ENCODE assay signal across 1 cellular context in genomic region chr3:196739671-196740475, GRCh38.
A peak's percentile ranks its signal among the peaks of the same experiment; 100 is the strongest.
TF ChIP-seq lines count a peak whose summit lies in the region.

Gene PAK2 (plus strand): TSS chr3:196739857. CDS start chr3:196782647, 42,790 bp downstream.

TF ChIP-seq in HepG2, 621 proteins besides CTCF, POLR2A, EP300 and RAD21 (continued from another document and continues in another):
- TF ChIP-seq, protein P1, sequence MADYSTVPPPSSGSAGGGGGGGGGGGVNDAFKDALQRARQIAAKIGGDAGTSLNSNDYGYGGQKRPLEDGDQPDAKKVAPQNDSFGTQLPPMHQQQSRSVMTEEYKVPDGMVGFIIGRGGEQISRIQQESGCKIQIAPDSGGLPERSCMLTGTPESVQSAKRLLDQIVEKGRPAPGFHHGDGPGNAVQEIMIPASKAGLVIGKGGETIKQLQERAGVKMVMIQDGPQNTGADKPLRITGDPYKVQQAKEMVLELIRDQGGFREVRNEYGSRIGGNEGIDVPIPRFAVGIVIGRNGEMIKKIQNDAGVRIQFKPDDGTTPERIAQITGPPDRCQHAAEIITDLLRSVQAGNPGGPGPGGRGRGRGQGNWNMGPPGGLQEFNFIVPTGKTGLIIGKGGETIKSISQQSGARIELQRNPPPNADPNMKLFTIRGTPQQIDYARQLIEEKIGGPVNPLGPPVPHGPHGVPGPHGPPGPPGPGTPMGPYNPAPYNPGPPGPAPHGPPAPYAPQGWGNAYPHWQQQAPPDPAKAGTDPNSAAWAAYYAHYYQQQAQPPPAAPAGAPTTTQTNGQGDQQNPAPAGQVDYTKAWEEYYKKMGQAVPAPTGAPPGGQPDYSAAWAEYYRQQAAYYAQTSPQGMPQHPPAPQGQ (CRISPR knock-in tag; IDR thresholded peaks at IDR 0.05; ENCODE audit: borderline replicate concordance), result no peak
- TF ChIP-seq IKZF5 (CRISPR knock-in tag; IDR thresholded peaks at IDR 0.05) (no peak; the same call in 1 of the 2 replicates), RFXAP (CRISPR knock-in tag; IDR thresholded peaks at IDR 0.05; ENCODE audit: borderline replicate concordance) (peak; percentile 36; the same call in 1 of the 2 replicates), ZNF747 (CRISPR knock-in tag; IDR thresholded peaks at IDR 0.05; ENCODE audit: borderline replicate concordance) (no peak), ZNF343 (CRISPR knock-in tag; IDR thresholded peaks at IDR 0.05) (peak; percentile 78; the same call in 1 of the 2 replicates), ZMAT5 (CRISPR knock-in tag; IDR thresholded peaks at IDR 0.05; ENCODE audit: borderline replicate concordance, low read depth) (no peak), KAT7 (CRISPR knock-in tag; IDR thresholded peaks at IDR 0.05; ENCODE audit: borderline replicate concordance) (peak; percentile 51; the same call in 1 of the 2 replicates), ZNF615 (CRISPR knock-in tag; IDR thresholded peaks at IDR 0.05; ENCODE audit: borderline replicate concordance) (no peak), HMGXB3 (CRISPR knock-in tag; IDR thresholded peaks at IDR 0.05; ENCODE audit: borderline replicate concordance) (0 out of 2 replicates have a peak, but pooled peaks have one; percentile 15), JUND (CRISPR knock-in tag; IDR thresholded peaks at IDR 0.05) (no peak), MED13 (CRISPR knock-in tag; IDR thresholded peaks at IDR 0.05) (peak; percentile 56; the same call in 1 of the 2 replicates), ZNF235 (CRISPR knock-in tag; IDR thresholded peaks at IDR 0.05; ENCODE audit: borderline replicate concordance) (no peak), TARDBP (CRISPR knock-in tag; IDR thresholded peaks at IDR 0.05) (peak; percentile 40; the same call in 1 of the 2 replicates), MTA3 (CRISPR knock-in tag; IDR thresholded peaks at IDR 0.05) (no peak), NFYC (CRISPR knock-in tag; IDR thresholded peaks at IDR 0.05) (no peak), FOXK1 (CRISPR knock-in tag; IDR thresholded peaks at IDR 0.05; ENCODE audit: borderline replicate concordance, low read depth) (peak; percentile 64; the same call in 1 of the 2 replicates), RBM39 (IDR thresholded peaks at IDR 0.05; ENCODE audit: low read depth, low read length, poor library complexity, severe bottlenecking) (no peak), TP53 (CRISPR knock-in tag; conservative IDR thresholded peaks at IDR 0.05) (no peak), TFAP4 (IDR thresholded peaks at IDR 0.05; ENCODE audit: borderline replicate concordance, low read depth) (no peak), ZBTB21 (CRISPR knock-in tag; IDR thresholded peaks at IDR 0.05) (no peak), GATA4 (IDR thresholded peaks at IDR 0.05; ENCODE audit: borderline replicate concordance, low read depth) (0 out of 2 replicates have a peak, but pooled peaks have one; percentile 30), JARID2 (CRISPR knock-in tag; IDR thresholded peaks at IDR 0.05; ENCODE audit: insufficient replicate concordance) (no peak)
- TF ChIP-seq, protein P2, sequence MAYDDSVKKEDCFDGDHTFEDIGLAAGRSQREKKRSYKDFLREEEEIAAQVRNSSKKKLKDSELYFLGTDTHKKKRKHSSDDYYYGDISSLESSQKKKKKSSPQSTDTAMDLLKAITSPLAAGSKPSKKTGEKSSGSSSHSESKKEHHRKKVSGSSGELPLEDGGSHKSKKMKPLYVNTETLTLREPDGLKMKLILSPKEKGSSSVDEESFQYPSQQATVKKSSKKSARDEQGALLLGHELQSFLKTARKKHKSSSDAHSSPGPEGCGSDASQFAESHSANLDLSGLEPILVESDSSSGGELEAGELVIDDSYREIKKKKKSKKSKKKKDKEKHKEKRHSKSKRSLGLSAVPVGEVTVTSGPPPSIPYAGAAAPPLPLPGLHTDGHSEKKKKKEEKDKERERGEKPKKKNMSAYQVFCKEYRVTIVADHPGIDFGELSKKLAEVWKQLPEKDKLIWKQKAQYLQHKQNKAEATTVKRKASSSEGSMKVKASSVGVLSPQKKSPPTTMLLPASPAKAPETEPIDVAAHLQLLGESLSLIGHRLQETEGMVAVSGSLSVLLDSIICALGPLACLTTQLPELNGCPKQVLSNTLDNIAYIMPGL (CRISPR knock-in tag; IDR thresholded peaks at IDR 0.05; ENCODE audit: borderline replicate concordance in 1 of 2, low read depth in 1 of 2), result peak; percentile 21 to 75; a peak in 2 of 4 replicates
- TF ChIP-seq, protein P3, sequence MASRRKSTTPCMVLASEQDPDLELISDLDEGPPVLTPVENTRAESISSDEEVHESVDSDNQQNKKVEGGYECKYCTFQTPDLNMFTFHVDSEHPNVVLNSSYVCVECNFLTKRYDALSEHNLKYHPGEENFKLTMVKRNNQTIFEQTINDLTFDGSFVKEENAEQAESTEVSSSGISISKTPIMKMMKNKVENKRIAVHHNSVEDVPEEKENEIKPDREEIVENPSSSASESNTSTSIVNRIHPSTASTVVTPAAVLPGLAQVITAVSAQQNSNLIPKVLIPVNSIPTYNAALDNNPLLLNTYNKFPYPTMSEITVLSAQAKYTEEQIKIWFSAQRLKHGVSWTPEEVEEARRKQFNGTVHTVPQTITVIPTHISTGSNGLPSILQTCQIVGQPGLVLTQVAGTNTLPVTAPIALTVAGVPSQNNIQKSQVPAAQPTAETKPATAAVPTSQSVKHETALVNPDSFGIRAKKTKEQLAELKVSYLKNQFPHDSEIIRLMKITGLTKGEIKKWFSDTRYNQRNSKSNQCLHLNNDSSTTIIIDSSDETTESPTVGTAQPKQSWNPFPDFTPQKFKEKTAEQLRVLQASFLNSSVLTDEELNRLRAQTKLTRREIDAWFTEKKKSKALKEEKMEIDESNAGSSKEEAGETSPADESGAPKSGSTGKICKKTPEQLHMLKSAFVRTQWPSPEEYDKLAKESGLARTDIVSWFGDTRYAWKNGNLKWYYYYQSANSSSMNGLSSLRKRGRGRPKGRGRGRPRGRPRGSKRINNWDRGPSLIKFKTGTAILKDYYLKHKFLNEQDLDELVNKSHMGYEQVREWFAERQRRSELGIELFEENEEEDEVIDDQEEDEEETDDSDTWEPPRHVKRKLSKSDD (CRISPR knock-in tag; IDR thresholded peaks at IDR 0.05; ENCODE audit: low read depth), result peak; percentile 33; the same call in 1 of the 2 replicates
- TF ChIP-seq, protein P4, sequence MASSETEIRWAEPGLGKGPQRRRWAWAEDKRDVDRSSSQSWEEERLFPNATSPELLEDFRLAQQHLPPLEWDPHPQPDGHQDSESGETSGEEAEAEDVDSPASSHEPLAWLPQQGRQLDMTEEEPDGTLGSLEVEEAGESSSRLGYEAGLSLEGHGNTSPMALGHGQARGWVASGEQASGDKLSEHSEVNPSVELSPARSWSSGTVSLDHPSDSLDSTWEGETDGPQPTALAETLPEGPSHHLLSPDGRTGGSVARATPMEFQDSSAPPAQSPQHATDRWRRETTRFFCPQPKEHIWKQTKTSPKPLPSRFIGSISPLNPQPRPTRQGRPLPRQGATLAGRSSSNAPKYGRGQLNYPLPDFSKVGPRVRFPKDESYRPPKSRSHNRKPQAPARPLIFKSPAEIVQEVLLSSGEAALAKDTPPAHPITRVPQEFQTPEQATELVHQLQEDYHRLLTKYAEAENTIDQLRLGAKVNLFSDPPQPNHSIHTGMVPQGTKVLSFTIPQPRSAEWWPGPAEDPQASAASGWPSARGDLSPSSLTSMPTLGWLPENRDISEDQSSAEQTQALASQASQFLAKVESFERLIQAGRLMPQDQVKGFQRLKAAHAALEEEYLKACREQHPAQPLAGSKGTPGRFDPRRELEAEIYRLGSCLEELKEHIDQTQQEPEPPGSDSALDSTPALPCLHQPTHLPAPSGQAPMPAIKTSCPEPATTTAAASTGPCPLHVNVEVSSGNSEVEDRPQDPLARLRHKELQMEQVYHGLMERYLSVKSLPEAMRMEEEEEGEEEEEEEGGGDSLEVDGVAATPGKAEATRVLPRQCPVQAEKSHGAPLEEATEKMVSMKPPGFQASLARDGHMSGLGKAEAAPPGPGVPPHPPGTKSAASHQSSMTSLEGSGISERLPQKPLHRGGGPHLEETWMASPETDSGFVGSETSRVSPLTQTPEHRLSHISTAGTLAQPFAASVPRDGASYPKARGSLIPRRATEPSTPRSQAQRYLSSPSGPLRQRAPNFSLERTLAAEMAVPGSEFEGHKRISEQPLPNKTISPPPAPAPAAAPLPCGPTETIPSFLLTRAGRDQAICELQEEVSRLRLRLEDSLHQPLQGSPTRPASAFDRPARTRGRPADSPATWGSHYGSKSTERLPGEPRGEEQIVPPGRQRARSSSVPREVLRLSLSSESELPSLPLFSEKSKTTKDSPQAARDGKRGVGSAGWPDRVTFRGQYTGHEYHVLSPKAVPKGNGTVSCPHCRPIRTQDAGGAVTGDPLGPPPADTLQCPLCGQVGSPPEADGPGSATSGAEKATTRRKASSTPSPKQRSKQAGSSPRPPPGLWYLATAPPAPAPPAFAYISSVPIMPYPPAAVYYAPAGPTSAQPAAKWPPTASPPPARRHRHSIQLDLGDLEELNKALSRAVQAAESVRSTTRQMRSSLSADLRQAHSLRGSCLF (CRISPR knock-in tag; IDR thresholded peaks at IDR 0.05; ENCODE audit: borderline replicate concordance), result no peak
- TF ChIP-seq, protein P5, sequence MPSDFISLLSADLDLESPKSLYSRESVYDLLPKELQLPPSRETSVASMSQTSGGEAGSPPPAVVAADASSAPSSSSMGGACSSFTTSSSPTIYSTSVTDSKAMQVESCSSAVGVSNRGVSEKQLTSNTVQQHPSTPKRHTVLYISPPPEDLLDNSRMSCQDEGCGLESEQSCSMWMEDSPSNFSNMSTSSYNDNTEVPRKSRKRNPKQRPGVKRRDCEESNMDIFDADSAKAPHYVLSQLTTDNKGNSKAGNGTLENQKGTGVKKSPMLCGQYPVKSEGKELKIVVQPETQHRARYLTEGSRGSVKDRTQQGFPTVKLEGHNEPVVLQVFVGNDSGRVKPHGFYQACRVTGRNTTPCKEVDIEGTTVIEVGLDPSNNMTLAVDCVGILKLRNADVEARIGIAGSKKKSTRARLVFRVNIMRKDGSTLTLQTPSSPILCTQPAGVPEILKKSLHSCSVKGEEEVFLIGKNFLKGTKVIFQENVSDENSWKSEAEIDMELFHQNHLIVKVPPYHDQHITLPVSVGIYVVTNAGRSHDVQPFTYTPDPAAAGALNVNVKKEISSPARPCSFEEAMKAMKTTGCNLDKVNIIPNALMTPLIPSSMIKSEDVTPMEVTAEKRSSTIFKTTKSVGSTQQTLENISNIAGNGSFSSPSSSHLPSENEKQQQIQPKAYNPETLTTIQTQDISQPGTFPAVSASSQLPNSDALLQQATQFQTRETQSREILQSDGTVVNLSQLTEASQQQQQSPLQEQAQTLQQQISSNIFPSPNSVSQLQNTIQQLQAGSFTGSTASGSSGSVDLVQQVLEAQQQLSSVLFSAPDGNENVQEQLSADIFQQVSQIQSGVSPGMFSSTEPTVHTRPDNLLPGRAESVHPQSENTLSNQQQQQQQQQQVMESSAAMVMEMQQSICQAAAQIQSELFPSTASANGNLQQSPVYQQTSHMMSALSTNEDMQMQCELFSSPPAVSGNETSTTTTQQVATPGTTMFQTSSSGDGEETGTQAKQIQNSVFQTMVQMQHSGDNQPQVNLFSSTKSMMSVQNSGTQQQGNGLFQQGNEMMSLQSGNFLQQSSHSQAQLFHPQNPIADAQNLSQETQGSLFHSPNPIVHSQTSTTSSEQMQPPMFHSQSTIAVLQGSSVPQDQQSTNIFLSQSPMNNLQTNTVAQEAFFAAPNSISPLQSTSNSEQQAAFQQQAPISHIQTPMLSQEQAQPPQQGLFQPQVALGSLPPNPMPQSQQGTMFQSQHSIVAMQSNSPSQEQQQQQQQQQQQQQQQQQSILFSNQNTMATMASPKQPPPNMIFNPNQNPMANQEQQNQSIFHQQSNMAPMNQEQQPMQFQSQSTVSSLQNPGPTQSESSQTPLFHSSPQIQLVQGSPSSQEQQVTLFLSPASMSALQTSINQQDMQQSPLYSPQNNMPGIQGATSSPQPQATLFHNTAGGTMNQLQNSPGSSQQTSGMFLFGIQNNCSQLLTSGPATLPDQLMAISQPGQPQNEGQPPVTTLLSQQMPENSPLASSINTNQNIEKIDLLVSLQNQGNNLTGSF (CRISPR knock-in tag; IDR thresholded peaks at IDR 0.05), result no peak
